Comparison of ENCODE assay signal across 2 cellular contexts in genomic region chr16:79053577-79053976, GRCh38.
TF ChIP-seq lines count a peak whose summit lies in the region.

No MANE protein-coding gene starts in this region.

TF ChIP-seq in H1, 55 proteins besides CTCF, POLR2A, EP300 and RAD21 (continued from another document):
- TF ChIP-seq MAX (IDR thresholded peaks at IDR 0.05) (no peak), BRCA1 (IDR thresholded peaks at IDR 0.05; ENCODE audit: low read depth, low read length) (no peak), NANOG (IDR thresholded peaks at IDR 0.05; ENCODE audit: insufficient read depth, low read depth, low read length, poor library complexity, severe bottlenecking) (peak; percentile 68)

TF ChIP-seq in HepG2, 621 proteins besides CTCF, POLR2A, EP300 and RAD21:
- no peak for TF ChIP-seq NFE2 (CRISPR knock-in tag; IDR thresholded peaks at IDR 0.05)
- TF ChIP-seq ELF1 (CRISPR knock-in tag; IDR thresholded peaks at IDR 0.05): no peak
- TF ChIP-seq MXD3 (CRISPR knock-in tag; IDR thresholded peaks at IDR 0.05): no peak
